Comparison of ENCODE assay signal across 18 cellular contexts in the genomic region with DNA sequence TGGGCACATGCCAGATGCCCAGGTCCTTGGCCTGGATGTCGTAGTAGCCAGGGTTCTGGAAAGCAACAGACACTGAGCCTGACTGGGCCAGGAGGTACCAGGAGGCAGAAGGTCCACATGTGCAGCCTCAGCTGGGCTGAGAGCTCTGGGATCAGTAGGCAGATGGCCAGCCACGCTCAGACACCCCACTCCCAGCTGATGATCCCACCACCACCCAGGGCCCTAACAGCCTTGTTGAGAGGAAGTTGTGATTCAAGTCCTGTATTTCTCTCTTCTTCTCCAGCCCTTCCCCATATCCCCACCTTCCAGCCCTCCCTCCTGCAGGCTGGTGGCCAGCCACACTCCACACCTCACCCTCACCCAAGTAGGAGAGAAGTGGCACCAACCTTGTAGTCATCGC. TPM values are rescaled to one million over a fixed set of nuclear protein-coding genes. Genes with fewer than 3 reads are reported as not detected.
"Had no signal": no experiment of that assay in that cellular context is flagged by ENCODE, and none has a peak within 500 bp of the region (broad histone marks: within the 10 kb centered on the region; RNA-seq: fewer than 3 reads in every experiment).

No MANE protein-coding gene starts in this region.

- H3K4me1 Mint-ChIP-seq: activated T-helper 17 cell treated with anti-CD3 and anti-CD28 coated beads, Interleukin-2, amount 50 U/mL, for 72 hours had no signal

- H3K4me1 ChIP-seq: ascending aorta, colonic mucosa had no signal

- H3K27me3 Mint-ChIP-seq: activated CD4-positive, alpha-beta memory T cell treated with anti-CD3 and anti-CD28 coated beads for 36 hours; activated T-helper 17 cell treated with anti-CD3 and anti-CD28 coated beads, Interleukin-2, amount 50 U/mL, for 72 hours; central memory CD8-positive, alpha-beta T cell; stimulated activated naive CD8-positive, alpha-beta T cell treated with anti-CD3 and anti-CD28 coated beads, Interleukin-15, Interleukin-2, amounts not matched to agents 100 ng/mL and 50 ng/mL, for 24 hours had no signal

- H3K27ac ChIP-seq: ascending aorta, colonic mucosa, SK-N-MC, suprapubic skin, transverse colon had no signal

- H3K4me3 Mint-ChIP-seq: activated CD4-positive, alpha-beta memory T cell treated with anti-CD3 and anti-CD28 coated beads for 36 hours; activated T-helper 17 cell treated with anti-CD3 and anti-CD28 coated beads, Interleukin-2, amount 50 U/mL, for 72 hours; central memory CD8-positive, alpha-beta T cell; nephron progenitor cell; stimulated activated naive CD8-positive, alpha-beta T cell treated with anti-CD3 and anti-CD28 coated beads, Interleukin-15, Interleukin-2, amounts not matched to agents 100 ng/mL and 50 ng/mL, for 24 hours; WTC11 had no signal

- H3K9me3 ChIP-seq: ascending aorta, colonic mucosa, suprapubic skin, transverse colon had no signal

- H3K27me3 ChIP-seq: ascending aorta, colonic mucosa, suprapubic skin, transverse colon had no signal

- H3K36me3 ChIP-seq: ascending aorta, colonic mucosa, suprapubic skin, transverse colon had no signal

- H3K36me3 Mint-ChIP-seq: activated CD4-positive, alpha-beta memory T cell treated with anti-CD3 and anti-CD28 coated beads for 36 hours had no signal

- H3K27ac Mint-ChIP-seq: activated CD4-positive, alpha-beta memory T cell treated with anti-CD3 and anti-CD28 coated beads for 36 hours; activated T-helper 17 cell treated with anti-CD3 and anti-CD28 coated beads, Interleukin-2, amount 50 U/mL, for 72 hours; stimulated activated naive CD8-positive, alpha-beta T cell treated with anti-CD3 and anti-CD28 coated beads, Interleukin-15, Interleukin-2, amounts not matched to agents 100 ng/mL and 50 ng/mL, for 24 hours; WTC11 had no signal

- H3K9me3 Mint-ChIP-seq: activated CD4-positive, alpha-beta memory T cell treated with anti-CD3 and anti-CD28 coated beads for 36 hours; activated T-helper 17 cell treated with anti-CD3 and anti-CD28 coated beads, Interleukin-2, amount 50 U/mL, for 72 hours; central memory CD8-positive, alpha-beta T cell; stimulated activated naive CD8-positive, alpha-beta T cell treated with anti-CD3 and anti-CD28 coated beads, Interleukin-15, Interleukin-2, amounts not matched to agents 100 ng/mL and 50 ng/mL, for 24 hours had no signal

- H3K4me3 ChIP-seq: ascending aorta, colonic mucosa, SK-N-MC, skin epidermis, suprapubic skin, transverse colon had no signal

RNA-seq across cellular contexts. Expression of gene ITLN2, which starts 4.0 kb away (rescaled TPM):
- total RNA-seq: activated CD4-positive, alpha-beta memory T cell treated with anti-CD3 and anti-CD28 coated beads for 36 hours; activated T-helper 17 cell treated with anti-CD3 and anti-CD28 coated beads, Interleukin-2, amount 50 U/mL, for 72 hours; ascending aorta; colonic mucosa; frontal cortex; kidney epithelial cell; left ventricle myocardium superior; occipital lobe; posterior vena cava; T-helper 2 cell treated with Interferon-gamma antibody and Interleukin-4, amounts not matched to agents 100 ng/mL and 5 ng/mL, for 36 hours; transverse colon had no signal
